ENCODE assay signal across 1 cellular context in the genomic region with DNA sequence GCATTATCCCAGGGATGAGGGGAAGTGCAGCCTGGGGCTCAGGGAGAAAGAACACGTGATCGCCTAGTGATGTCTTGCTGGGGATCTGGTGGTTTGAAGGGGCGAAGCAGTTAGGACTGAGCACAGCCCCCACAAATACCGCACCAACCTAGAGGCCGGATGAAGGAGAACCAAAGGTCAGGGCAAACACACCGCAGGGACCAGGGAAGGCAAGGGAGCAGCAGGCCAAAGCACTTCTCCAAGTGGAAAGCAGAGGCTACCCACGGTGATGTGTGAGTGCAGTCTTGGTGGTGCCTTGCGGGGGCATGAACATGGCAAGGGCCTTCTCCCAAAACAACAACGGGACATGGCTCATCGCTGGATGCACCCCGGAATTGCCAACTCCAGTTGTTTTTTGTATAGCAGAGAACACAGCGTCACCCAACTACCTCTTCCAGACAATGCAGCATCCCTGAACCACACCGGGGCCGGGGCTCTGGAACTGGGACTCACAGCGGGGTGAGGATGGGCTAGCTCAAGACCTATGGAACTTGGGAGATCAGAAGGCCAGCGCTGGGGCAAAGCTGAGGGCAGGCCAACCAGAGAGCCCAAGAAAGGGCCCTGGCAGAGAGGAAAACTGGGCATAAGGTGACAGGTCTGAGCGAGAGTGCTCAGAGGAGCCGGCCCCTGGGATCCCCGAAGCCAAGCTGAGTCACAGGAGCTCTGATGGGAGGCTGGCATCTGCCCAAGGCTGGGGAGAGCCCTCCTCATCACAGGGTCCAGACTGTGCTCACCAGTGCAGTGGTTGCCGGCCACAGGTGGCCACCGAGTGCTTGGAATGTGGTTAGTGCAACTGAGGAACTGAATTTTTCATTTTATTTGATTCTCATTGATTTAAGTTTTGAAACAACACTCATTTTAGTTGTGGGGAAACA.
TF ChIP-seq lines count a peak whose summit lies in the region.

No MANE protein-coding gene starts in this region.

TF ChIP-seq in GM23338, 12 proteins besides CTCF, POLR2A, EP300 and RAD21 (continued from another document):
- TF ChIP-seq, protein P1, sequence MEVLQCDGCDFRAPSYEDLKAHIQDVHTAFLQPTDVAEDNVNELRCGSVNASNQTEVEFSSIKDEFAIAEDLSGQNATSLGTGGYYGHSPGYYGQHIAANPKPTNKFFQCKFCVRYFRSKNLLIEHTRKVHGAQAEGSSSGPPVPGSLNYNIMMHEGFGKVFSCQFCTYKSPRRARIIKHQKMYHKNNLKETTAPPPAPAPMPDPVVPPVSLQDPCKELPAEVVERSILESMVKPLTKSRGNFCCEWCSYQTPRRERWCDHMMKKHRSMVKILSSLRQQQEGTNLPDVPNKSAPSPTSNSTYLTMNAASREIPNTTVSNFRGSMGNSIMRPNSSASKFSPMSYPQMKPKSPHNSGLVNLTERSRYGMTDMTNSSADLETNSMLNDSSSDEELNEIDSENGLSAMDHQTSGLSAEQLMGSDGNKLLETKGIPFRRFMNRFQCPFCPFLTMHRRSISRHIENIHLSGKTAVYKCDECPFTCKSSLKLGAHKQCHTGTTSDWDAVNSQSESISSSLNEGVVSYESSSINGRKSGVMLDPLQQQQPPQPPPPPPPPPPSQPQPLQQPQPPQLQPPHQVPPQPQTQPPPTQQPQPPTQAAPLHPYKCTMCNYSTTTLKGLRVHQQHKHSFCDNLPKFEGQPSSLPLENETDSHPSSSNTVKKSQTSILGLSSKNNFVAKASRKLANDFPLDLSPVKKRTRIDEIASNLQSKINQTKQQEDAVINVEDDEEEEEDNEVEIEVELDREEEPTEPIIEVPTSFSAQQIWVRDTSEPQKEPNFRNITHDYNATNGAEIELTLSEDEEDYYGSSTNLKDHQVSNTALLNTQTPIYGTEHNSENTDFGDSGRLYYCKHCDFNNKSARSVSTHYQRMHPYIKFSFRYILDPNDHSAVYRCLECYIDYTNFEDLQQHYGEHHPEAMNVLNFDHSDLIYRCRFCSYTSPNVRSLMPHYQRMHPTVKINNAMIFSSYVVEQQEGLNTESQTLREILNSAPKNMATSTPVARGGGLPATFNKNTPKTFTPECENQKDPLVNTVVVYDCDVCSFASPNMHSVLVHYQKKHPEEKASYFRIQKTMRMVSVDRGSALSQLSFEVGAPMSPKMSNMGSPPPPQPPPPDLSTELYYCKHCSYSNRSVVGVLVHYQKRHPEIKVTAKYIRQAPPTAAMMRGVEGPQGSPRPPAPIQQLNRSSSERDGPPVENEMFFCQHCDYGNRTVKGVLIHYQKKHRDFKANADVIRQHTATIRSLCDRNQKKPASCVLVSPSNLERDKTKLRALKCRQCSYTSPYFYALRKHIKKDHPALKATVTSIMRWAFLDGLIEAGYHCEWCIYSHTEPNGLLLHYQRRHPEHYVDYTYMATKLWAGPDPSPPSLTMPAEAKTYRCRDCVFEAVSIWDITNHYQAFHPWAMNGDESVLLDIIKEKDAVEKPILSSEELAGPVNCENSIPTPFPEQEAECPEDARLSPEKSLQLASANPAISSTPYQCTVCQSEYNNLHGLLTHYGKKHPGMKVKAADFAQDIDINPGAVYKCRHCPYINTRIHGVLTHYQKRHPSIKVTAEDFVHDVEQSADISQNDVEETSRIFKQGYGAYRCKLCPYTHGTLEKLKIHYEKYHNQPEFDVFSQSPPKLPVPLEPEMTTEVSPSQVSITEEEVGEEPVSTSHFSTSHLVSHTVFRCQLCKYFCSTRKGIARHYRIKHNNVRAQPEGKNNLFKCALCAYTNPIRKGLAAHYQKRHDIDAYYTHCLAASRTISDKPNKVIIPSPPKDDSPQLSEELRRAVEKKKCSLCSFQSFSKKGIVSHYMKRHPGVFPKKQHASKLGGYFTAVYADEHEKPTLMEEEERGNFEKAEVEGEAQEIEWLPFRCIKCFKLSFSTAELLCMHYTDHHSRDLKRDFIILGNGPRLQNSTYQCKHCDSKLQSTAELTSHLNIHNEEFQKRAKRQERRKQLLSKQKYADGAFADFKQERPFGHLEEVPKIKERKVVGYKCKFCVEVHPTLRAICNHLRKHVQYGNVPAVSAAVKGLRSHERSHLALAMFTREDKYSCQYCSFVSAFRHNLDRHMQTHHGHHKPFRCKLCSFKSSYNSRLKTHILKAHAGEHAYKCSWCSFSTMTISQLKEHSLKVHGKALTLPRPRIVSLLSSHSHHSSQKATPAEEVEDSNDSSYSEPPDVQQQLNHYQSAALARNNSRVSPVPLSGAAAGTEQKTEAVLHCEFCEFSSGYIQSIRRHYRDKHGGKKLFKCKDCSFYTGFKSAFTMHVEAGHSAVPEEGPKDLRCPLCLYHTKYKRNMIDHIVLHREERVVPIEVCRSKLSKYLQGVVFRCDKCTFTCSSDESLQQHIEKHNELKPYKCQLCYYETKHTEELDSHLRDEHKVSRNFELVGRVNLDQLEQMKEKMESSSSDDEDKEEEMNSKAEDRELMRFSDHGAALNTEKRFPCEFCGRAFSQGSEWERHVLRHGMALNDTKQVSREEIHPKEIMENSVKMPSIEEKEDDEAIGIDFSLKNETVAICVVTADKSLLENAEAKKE (CRISPR knock-in tag; IDR thresholded peaks at IDR 0.05): no peak
- TF ChIP-seq POLR2AphosphoS5 (IDR thresholded peaks at IDR 0.05; ENCODE audit: low read depth) (no peak), CREB1 (CRISPR knock-in tag; IDR thresholded peaks at IDR 0.05; ENCODE audit: low read depth) (no peak)
TF ChIP-seq in GM23338: peak in this region for 0.
